9 cellular contexts compared by ENCODE assay signal in genomic region chr13:77507931-77508776, GRCh38. TPM values are rescaled to one million over a fixed set of nuclear protein-coding genes. Genes with fewer than 3 reads are reported as not detected.
A peak's percentile ranks its signal among the peaks of the same experiment; 100 is the strongest.
DNase-seq lines count a peak whose midpoint lies in the region; ATAC-seq, FAIRE-seq and TF ChIP-seq lines count a peak whose summit lies in the region.
"Had no signal": no experiment of that assay in that cellular context is flagged by ENCODE, and none has a peak within 500 bp of the region (broad histone marks: within the 10 kb centered on the region; RNA-seq: fewer than 3 reads in every experiment).

No MANE protein-coding gene starts in this region.

- no peak for ATAC-seq in HG03139 (IDR thresholded peaks at IDR 0.05; ENCODE audit: unreplicated experiment)

- H3K4me1 ChIP-seq in kidney (ENCODE audit: control insufficient read depth in 1 of 2, insufficient read depth in 1 of 2, low read depth in 1 of 2, low read length in 2 of 2) = no peaks in the 10 kb centered on the region

- TF ChIP-seq CTCF in bronchial epithelial cell (IDR thresholded peaks at IDR 0.05; ENCODE audit: insufficient read depth, low read length, severe bottlenecking) (no peak), retinal pigment epithelial cell (conservative IDR thresholded peaks at IDR 0.05; ENCODE audit: low read depth, low read length) (no peak), kidney (IDR thresholded peaks at IDR 0.05; ENCODE audit: borderline replicate concordance, extremely low read depth, insufficient read depth) (no peak), D721Med (IDR thresholded peaks at IDR 0.05; ENCODE audit: insufficient read depth, missing control alignments) (no peak)

- H3K9me3 ChIP-seq in kidney (ENCODE audit: control insufficient read depth in 1 of 2, low read length in 2 of 2) = no peaks in the 10 kb centered on the region

- intact Hi-C loops in kidney (cut with DNase I) = no loop called here

- H3K27me3 ChIP-seq in bronchial epithelial cell (ENCODE audit: control insufficient read depth, insufficient read depth, low read length) = no peaks in the 10 kb centered on the region

- FAIRE-seq in GM18507 (lab: Jason Lieb, UNC) (peak; percentile 9), bronchial epithelial cell (lab: Jason Lieb, UNC) (no peak), kidney (lab: Jason Lieb, UNC) (no peak), D721Med (lab: Jason Lieb, UNC) (no peak)

- no peak overlapping the region for H3K27ac ChIP-seq in kidney (ENCODE audit: low read depth in 2 of 2, low read length in 2 of 2)

- H3K9ac ChIP-seq in kidney (ENCODE audit: low read length in 2 of 2) = no peak overlapping the region

- DNase-seq in GM18507 (ENCODE audit: extremely low spot score, insufficient read length, low read depth) (no peak), NCI-H1105 (lab: John Stamatoyannopoulos, UW) (peak; percentile 43), bronchial epithelial cell (ENCODE audit: low read depth) (peak; percentile 84), retinal pigment epithelial cell (ENCODE audit: low read depth) (peak; percentile 71), kidney (no peak), D721Med (ENCODE audit: insufficient read length, low spot score) (no peak)
- DNase-seq: activated naive CD4-positive, alpha-beta T cell treated with anti-CD3 and anti-CD28 coated beads, Interleukin-2, amount 50 U/mL, for 16 hours; glutamatergic neuron had no signal

- H3K4me3 ChIP-seq in bronchial epithelial cell (ENCODE audit: low read depth, low read length) (no peak overlapping the region), retinal pigment epithelial cell (ENCODE audit: low read length) (no peak overlapping the region), kidney (ENCODE audit: low read length in 2 of 2) (no peak overlapping the region)

- no peaks in the 10 kb centered on the region for H3K36me3 ChIP-seq in bronchial epithelial cell (ENCODE audit: control insufficient read depth, insufficient read depth, low read length)
- no peaks in the 10 kb centered on the region for H3K36me3 ChIP-seq in kidney (ENCODE audit: control insufficient read depth in 1 of 2, insufficient read depth in 2 of 2, low read length in 2 of 2)

RNA-seq across cellular contexts. Expression of gene SCEL, which starts 27.4 kb away (rescaled TPM):
- total RNA-seq in bronchial epithelial cell (60.8 and 185 TPM in 2 replicates), kidney (3.3 TPM)
- polyA plus RNA-seq in kidney (ENCODE audit: insufficient read depth, low read depth, low replicate concordance) = 0.22 TPM

Comparison
In these comparisons a context has a peak if more than half of its experiments do, and no peak if none do; other contexts are left out.
1. DNase-seq: peak in NCI-H1105 (single experiment), bronchial epithelial cell (single experiment) and retinal pigment epithelial cell (single experiment); none in GM18507 (single experiment), kidney (single experiment) and D721Med (single experiment).
2. RNA of gene SCEL, which starts 27.4 kb away (total RNA-seq): 60.8 to 185 TPM in bronchial epithelial cell; 3.3 TPM in kidney (single experiment); every median in the first group is over 10 times any median in the second.